In genomic region chr2:201129044-201129505, GRCh38 we compare ENCODE assay signal across 1 cellular context.
TF ChIP-seq lines count a peak whose summit lies in the region.

No MANE protein-coding gene starts in this region.

TF ChIP-seq in HepG2, 621 proteins besides CTCF, POLR2A, EP300 and RAD21 (continued from another document):
- TF ChIP-seq, protein P1, sequence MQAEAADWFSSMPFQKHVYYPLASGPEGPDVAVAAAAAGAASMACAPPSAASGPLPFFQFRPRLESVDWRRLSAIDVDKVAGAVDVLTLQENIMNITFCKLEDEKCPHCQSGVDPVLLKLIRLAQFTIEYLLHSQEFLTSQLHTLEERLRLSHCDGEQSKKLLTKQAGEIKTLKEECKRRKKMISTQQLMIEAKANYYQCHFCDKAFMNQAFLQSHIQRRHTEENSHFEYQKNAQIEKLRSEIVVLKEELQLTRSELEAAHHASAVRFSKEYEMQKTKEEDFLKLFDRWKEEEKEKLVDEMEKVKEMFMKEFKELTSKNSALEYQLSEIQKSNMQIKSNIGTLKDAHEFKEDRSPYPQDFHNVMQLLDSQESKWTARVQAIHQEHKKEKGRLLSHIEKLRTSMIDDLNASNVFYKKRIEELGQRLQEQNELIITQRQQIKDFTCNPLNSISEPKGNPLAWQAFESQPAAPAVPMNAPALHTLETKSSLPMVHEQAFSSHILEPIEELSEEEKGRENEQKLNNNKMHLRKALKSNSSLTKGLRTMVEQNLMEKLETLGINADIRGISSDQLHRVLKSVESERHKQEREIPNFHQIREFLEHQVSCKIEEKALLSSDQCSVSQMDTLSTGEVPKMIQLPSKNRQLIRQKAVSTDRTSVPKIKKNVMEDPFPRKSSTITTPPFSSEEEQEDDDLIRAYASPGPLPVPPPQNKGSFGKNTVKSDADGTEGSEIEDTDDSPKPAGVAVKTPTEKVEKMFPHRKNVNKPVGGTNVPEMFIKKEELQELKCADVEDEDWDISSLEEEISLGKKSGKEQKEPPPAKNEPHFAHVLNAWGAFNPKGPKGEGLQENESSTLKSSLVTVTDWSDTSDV (CRISPR knock-in tag; IDR thresholded peaks at IDR 0.05) = no peak
- TF ChIP-seq FOXA3 (CRISPR knock-in tag; IDR thresholded peaks at IDR 0.05) = peak; percentile 36; the same call in 1 of the 2 replicates
- no peak for TF ChIP-seq ZNF496 (CRISPR knock-in tag; IDR thresholded peaks at IDR 0.05; ENCODE audit: insufficient replicate concordance)
- TF ChIP-seq U2AF1 (optimal IDR thresholded peaks at IDR 0.05; ENCODE audit: low read depth, low read length) = no peak
- TF ChIP-seq ZUFSP (CRISPR knock-in tag; IDR thresholded peaks at IDR 0.05; ENCODE audit: borderline replicate concordance) = no peak
- peak; percentile 95 for TF ChIP-seq ZNF317 (CRISPR knock-in tag; IDR thresholded peaks at IDR 0.05)
- 0 out of 2 replicates have a peak, but pooled peaks have one; percentile 52 for TF ChIP-seq IRF2 (CRISPR knock-in tag; IDR thresholded peaks at IDR 0.05)
- TF ChIP-seq SMARCC2 (IDR thresholded peaks at IDR 0.05) = no peak
- TF ChIP-seq MXI1 (IDR thresholded peaks at IDR 0.05; ENCODE audit: borderline replicate concordance, low read depth, low read length) = peak; percentile 72; the same call in 2 of the 3 replicates
- TF ChIP-seq ATF5 (CRISPR knock-in tag; IDR thresholded peaks at IDR 0.05; ENCODE audit: low read depth) = no peak
- no peak for TF ChIP-seq FIP1L1 (IDR thresholded peaks at IDR 0.05; ENCODE audit: borderline replicate concordance, insufficient read depth, low read depth, low read length)
- no peak for TF ChIP-seq IRF1 (CRISPR knock-in tag; IDR thresholded peaks at IDR 0.05; ENCODE audit: low read depth)
- TF ChIP-seq PITX1 (CRISPR knock-in tag; IDR thresholded peaks at IDR 0.05) = peak; percentile 47; the same call in 1 of the 2 replicates
- no peak for TF ChIP-seq PREB (CRISPR knock-in tag; IDR thresholded peaks at IDR 0.05)
- 0 out of 2 replicates have a peak, but pooled peaks have one; percentile 17 for TF ChIP-seq ZFP1 (CRISPR knock-in tag; IDR thresholded peaks at IDR 0.05)
- 0 out of 2 replicates have a peak, but pooled peaks have one; percentile 49 for TF ChIP-seq BCL6 (CRISPR knock-in tag; IDR thresholded peaks at IDR 0.05)
- peak; percentile 34; the same call in 1 of the 2 replicates for TF ChIP-seq THAP11 (CRISPR knock-in tag; IDR thresholded peaks at IDR 0.05)
- TF ChIP-seq KMT2A (CRISPR knock-in tag; IDR thresholded peaks at IDR 0.05) = 0 out of 2 replicates have a peak, but pooled peaks have one; percentile 52
- TF ChIP-seq U2AF2 (IDR thresholded peaks at IDR 0.05; ENCODE audit: low read depth, low read length) = no peak
